ENCODE assay signal across 15 cellular contexts in genomic region chr18:45359275-45360009, GRCh38.
A peak's percentile ranks its signal among the peaks of the same experiment; 100 is the strongest.
DNase-seq lines count a peak whose midpoint lies in the region; ATAC-seq and TF ChIP-seq lines count a peak whose summit lies in the region.
"Had no signal": no experiment of that assay in that cellular context is flagged by ENCODE, and none has a peak within 500 bp of the region (broad histone marks: within the 10 kb centered on the region; RNA-seq: fewer than 3 reads in every experiment).

No MANE protein-coding gene starts in this region.

- in situ Hi-C loops in GM13977 (cut with MboI; ENCODE audit: low pct_unique_long_range_greater_than_20kb, low sequenced_read_pairs, unreplicated experiment), result no loop called here

- H3K27me3 ChIP-seq in body of pancreas (no peaks in the 10 kb centered on the region), aorta (ENCODE audit: control insufficient read depth in 1 of 2, insufficient read depth in 2 of 2, low read length in 1 of 2) (no peaks in the 10 kb centered on the region)

- ATAC-seq in body of pancreas (peak; percentile 96), GM21619 (IDR thresholded peaks at IDR 0.05; ENCODE audit: unreplicated experiment) (no peak), aorta (ENCODE audit: low FRiP score) (no peak)
- ATAC-seq: esophagus mucosa had no signal

- H3K4me3 ChIP-seq in body of pancreas (no peak overlapping the region), aorta (ENCODE audit: low read length in 2 of 2) (no peak overlapping the region)

- H3K9me3 ChIP-seq in body of pancreas (no peaks in the 10 kb centered on the region), aorta (ENCODE audit: control insufficient read depth, low read length) (no peaks in the 10 kb centered on the region)

- H3K4me1 ChIP-seq in body of pancreas, result peaks cover 53% of the 10 kb centered on the region
- no peaks in the 10 kb centered on the region for H3K4me1 ChIP-seq in aorta (ENCODE audit: control insufficient read depth in 1 of 2, insufficient read depth in 2 of 2, low read length in 2 of 2)

- WGBS in body of pancreas, 2 donors, result 18 to 19% methylated on average over 7 of the region's 7 CpGs
- WGBS in aorta, 2 donors, result 67 to 71% methylated on average over 7 of the region's 7 CpGs

- H3K36me3 ChIP-seq in body of pancreas (replicated peaks in 1 of 2; ENCODE audit: insufficient read depth in 1 of 2, low read depth in 2 of 2), result no peaks in the 10 kb centered on the region
- H3K36me3 ChIP-seq in aorta (ENCODE audit: control insufficient read depth in 1 of 2, insufficient read depth in 2 of 2, low read length in 1 of 2), result no peaks in the 10 kb centered on the region

- H3K27ac ChIP-seq in body of pancreas (peak overlapping the region; percentile 39 to 79 (median 69)), aorta (ENCODE audit: low read depth in 1 of 2, low read length in 2 of 2) (no peak overlapping the region)
- H3K27ac ChIP-seq: KMS-11 had no signal

- intact Hi-C loops in body of pancreas (cut with DNase I), result no loop called here
- intact Hi-C loops in aorta (cut with DNase I), result no loop called here

- TF ChIP-seq POLR2A in body of pancreas (IDR thresholded peaks at IDR 0.05), result peak in 1 of 3 donors; percentile 22

- TF ChIP-seq CTCF in body of pancreas (IDR thresholded peaks at IDR 0.05) (no peak), GM13977 (IDR thresholded peaks at IDR 0.05; ENCODE audit: extremely low read depth, insufficient read depth, missing control alignments) (no peak)

- DNase-seq in COR-L47 (lab: John Stamatoyannopoulos, UW), result peak; percentile 95
- peak; percentile 75 to 94 for DNase-seq in NCI-H2081 (lab: John Stamatoyannopoulos, UW)
- peak; percentile 72 to 89 (median 82) for DNase-seq in body of pancreas
- peak; percentile 7 for DNase-seq in myocyte (ENCODE audit: low read depth)
- DNase-seq in GM13977 (ENCODE audit: low spot score), result no peak
- DNase-seq in activated gamma-delta T cell (lab: John Stamatoyannopoulos, UW), result no peak
- DNase-seq in aorta, result no peak
- DNase-seq: activated CD4-positive, alpha-beta T cell treated with anti-CD3 and anti-CD28 coated beads, Interleukin-2, amount 10 ng/mL, durations not matched to agents 7 days and 5 days; activated gamma-delta T cell treated with Interleukin-2 at 50 U/mL for 16 hours; naive B cell; NK-92 treated with Interleukin-12 subunit alpha and Interleukin-12 subunit beta, amount 100 ng/mL, for 24 hours; stimulated activated CD4-positive, alpha-beta T cell treated with anti-CD3 and anti-CD28 coated beads, Interleukin-12 subunit alpha, Interleukin-12 subunit beta, amount 100 ng/mL, for 4 hours had no signal

Comparison
In these comparisons a context has a peak if more than half of its experiments do, and no peak if none do; other contexts are left out.
1. DNase-seq: peak in COR-L47 (single experiment), NCI-H2081 (2 of 2), body of pancreas (4 of 4) and myocyte (single experiment); none in GM13977 (single experiment), activated gamma-delta T cell (single experiment) and aorta (0 of 2).
2. H3K27ac ChIP-seq: peak in body of pancreas (4 of 4); none in aorta (0 of 2).